ENCODE assay signal across 19 cellular contexts in the genomic region with DNA sequence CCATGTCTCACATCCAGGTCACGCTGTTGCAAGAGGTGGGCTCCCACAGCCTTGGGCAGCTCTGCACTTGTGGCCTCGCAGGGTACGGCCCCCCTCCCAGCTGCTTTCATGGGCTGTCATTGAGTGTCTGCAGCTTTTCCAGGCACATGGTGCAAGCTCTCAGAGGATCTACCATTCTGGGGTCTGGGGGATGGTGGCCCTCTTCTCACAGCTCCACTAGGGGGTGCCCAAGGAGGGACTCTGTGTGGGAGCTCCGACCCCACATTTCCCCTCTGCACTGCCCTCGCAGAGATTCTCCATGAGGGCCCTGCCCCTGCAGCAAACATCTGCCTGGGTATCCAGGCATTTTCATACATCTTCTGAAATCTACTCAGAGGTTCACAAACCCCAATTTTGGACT.
"Had no signal": no experiment of that assay in that cellular context is flagged by ENCODE, and none has a peak within 500 bp of the region (broad histone marks: within the 10 kb centered on the region; RNA-seq: fewer than 3 reads in every experiment).

No MANE protein-coding gene starts in this region.

- H3K4me3 ChIP-seq: adrenal gland, coronary artery, gastrocnemius medialis, heart right ventricle, left ventricle myocardium inferior, testis, upper lobe of right lung had no signal

- ATAC-seq: activated CD8-positive, alpha-beta T cell treated with anti-CD3 and anti-CD28 coated beads, Interleukin-2, amount 10 ng/mL, durations not matched to agents 7 days and 5 days; gastrocnemius medialis; heart right ventricle; stimulated activated naive CD8-positive, alpha-beta T cell treated with anti-CD3 and anti-CD28 coated beads, Interleukin-15, amount 100 ng/mL, for 72 hours; upper lobe of right lung had no signal

- H3K4me1 ChIP-seq: adrenal gland, gastrocnemius medialis, heart right ventricle, left ventricle myocardium inferior, testis, upper lobe of right lung had no signal

- H3K4me1 Mint-ChIP-seq: activated naive CD4-positive, alpha-beta T cell treated with anti-CD3 and anti-CD28 coated beads, Interleukin-2, amount 10 ng/mL, durations not matched to agents 7 days and 5 days; stimulated activated naive CD8-positive, alpha-beta T cell treated with anti-CD3 and anti-CD28 coated beads, Interleukin-15, amount 100 ng/mL, for 72 hours had no signal

- DNase-seq: activated CD4-positive, alpha-beta T cell treated with anti-CD3 and anti-CD28 coated beads for 4 hours; activated CD8-positive, alpha-beta memory T cell treated with anti-CD3 and anti-CD28 coated beads, Interleukin-2, amount 50 U/mL, for 48 hours; activated CD8-positive, alpha-beta T cell treated with anti-CD3 and anti-CD28 coated beads, Interleukin-2, amount 10 ng/mL, durations not matched to agents 7 days and 5 days; activated naive CD4-positive, alpha-beta T cell treated with anti-CD3 and anti-CD28 coated beads, Interleukin-2, amount 10 ng/mL, durations not matched to agents 7 days and 5 days; adrenal gland; caudate nucleus; effector memory CD4-positive, alpha-beta T cell; gastrocnemius medialis; heart right ventricle; kidney; left ventricle myocardium inferior; mesenchymal stem cell; stimulated activated CD4-positive, alpha-beta T cell treated with anti-CD3 and anti-CD28 coated beads, Interleukin-15, amount 100 ng/mL, for 24 hours; stimulated activated CD4-positive, alpha-beta T cell treated with anti-CD3 and anti-CD28 coated beads, Interleukin-4, amount 100 ng/mL, for 4 hours; stimulated activated naive CD8-positive, alpha-beta T cell treated with anti-CD3 and anti-CD28 coated beads, Interleukin-15, amount 100 ng/mL, for 72 hours; T-helper 9 cell; testis; upper lobe of right lung had no signal

- H3K4me3 Mint-ChIP-seq: activated CD8-positive, alpha-beta T cell treated with anti-CD3 and anti-CD28 coated beads, Interleukin-2, amount 10 ng/mL, durations not matched to agents 7 days and 5 days; activated naive CD4-positive, alpha-beta T cell treated with anti-CD3 and anti-CD28 coated beads, Interleukin-2, amount 10 ng/mL, durations not matched to agents 7 days and 5 days; stimulated activated naive CD8-positive, alpha-beta T cell treated with anti-CD3 and anti-CD28 coated beads, Interleukin-15, amount 100 ng/mL, for 72 hours had no signal

- H3K36me3 ChIP-seq: adrenal gland, gastrocnemius medialis, heart right ventricle, left ventricle myocardium inferior, upper lobe of right lung had no signal

- H3K27ac Mint-ChIP-seq: activated CD8-positive, alpha-beta T cell treated with anti-CD3 and anti-CD28 coated beads, Interleukin-2, amount 10 ng/mL, durations not matched to agents 7 days and 5 days; activated naive CD4-positive, alpha-beta T cell treated with anti-CD3 and anti-CD28 coated beads, Interleukin-2, amount 10 ng/mL, durations not matched to agents 7 days and 5 days; stimulated activated naive CD8-positive, alpha-beta T cell treated with anti-CD3 and anti-CD28 coated beads, Interleukin-15, amount 100 ng/mL, for 72 hours had no signal

- H3K27me3 Mint-ChIP-seq: activated naive CD4-positive, alpha-beta T cell treated with anti-CD3 and anti-CD28 coated beads, Interleukin-2, amount 10 ng/mL, durations not matched to agents 7 days and 5 days; stimulated activated naive CD8-positive, alpha-beta T cell treated with anti-CD3 and anti-CD28 coated beads, Interleukin-15, amount 100 ng/mL, for 72 hours had no signal

- H3K36me3 Mint-ChIP-seq: activated naive CD4-positive, alpha-beta T cell treated with anti-CD3 and anti-CD28 coated beads, Interleukin-2, amount 10 ng/mL, durations not matched to agents 7 days and 5 days had no signal

- H3K9me3 ChIP-seq: adrenal gland, gastrocnemius medialis, heart right ventricle, left ventricle myocardium inferior, testis, upper lobe of right lung had no signal

- H3K27me3 ChIP-seq: adrenal gland, gastrocnemius medialis, heart right ventricle, testis, upper lobe of right lung had no signal
